Comparison of ENCODE assay signal across 19 cellular contexts in genomic region chr5:167721926-167722440, GRCh38.
DNase-seq lines count a peak whose midpoint lies in the region; ATAC-seq, FAIRE-seq and TF ChIP-seq lines count a peak whose summit lies in the region.
"Had no signal": no experiment of that assay in that cellular context is flagged by ENCODE, and none has a peak within 500 bp of the region (broad histone marks: within the 10 kb centered on the region; RNA-seq: fewer than 3 reads in every experiment).

No MANE protein-coding gene starts in this region.

- H3K79me2 ChIP-seq in keratinocyte (ENCODE audit: control insufficient read depth, insufficient read depth, low read length): no peaks in the 10 kb centered on the region
- H3K79me2 ChIP-seq in MM.1S (ENCODE audit: low read length): no peaks in the 10 kb centered on the region

- H3K4me2 ChIP-seq in keratinocyte (ENCODE audit: control insufficient read depth, extremely low read depth, insufficient read depth, low read depth, low read length) (no peak overlapping the region), MM.1S (ENCODE audit: low read depth, low read length) (no peak overlapping the region)
- H3K4me2 ChIP-seq: GM23338 had no signal

- TF ChIP-seq CTCF in keratinocyte (optimal IDR thresholded peaks at IDR 0.05 in 1 of 3, IDR thresholded peaks at IDR 0.05 in 1 of 3, conservative IDR thresholded peaks at IDR 0.05 in 1 of 3; ENCODE audit: extremely low read depth in 1 of 3, insufficient read depth in 2 of 3, low read length in 3 of 3) (no peak), MM.1S (IDR thresholded peaks at IDR 0.05; ENCODE audit: low read length) (no peak)

- no peaks in the 10 kb centered on the region for H3K9me1 ChIP-seq in keratinocyte (ENCODE audit: control insufficient read depth, extremely low read depth, insufficient read depth, low read length)

- dilution Hi-C loops in keratinocyte (cut with MboI; ENCODE audit: extremely low pct_ligation_motif_present, low sequenced_read_pairs): no loop called here

- no peaks in the 10 kb centered on the region for H4K20me1 ChIP-seq in keratinocyte (ENCODE audit: control insufficient read depth, extremely low read depth, insufficient read depth, low read length)
- H4K20me1 ChIP-seq in MM.1S (ENCODE audit: insufficient read depth, low read length): no peaks in the 10 kb centered on the region

- H2AFZ ChIP-seq in keratinocyte (ENCODE audit: control insufficient read depth, low read length) (peak overlapping the region; percentile 65), MM.1S (ENCODE audit: low read length) (no peak overlapping the region)
- H2AFZ ChIP-seq: GM23338 had no signal

- H3K27ac ChIP-seq in keratinocyte (ENCODE audit: control insufficient read depth, insufficient read depth, low read length) (no peak overlapping the region), MM.1S (ENCODE audit: low read length) (no peak overlapping the region)
- H3K27ac ChIP-seq: 22Rv1 had no signal

- no peak for ATAC-seq in GM19463 (IDR thresholded peaks at IDR 0.05; ENCODE audit: unreplicated experiment)
- ATAC-seq: CD8-positive, alpha-beta T cell; GM23338 had no signal

- peak; percentile 13 for FAIRE-seq in keratinocyte (lab: Jason Lieb, UNC)
- peak; percentile 62 for FAIRE-seq in urothelium cell line (lab: Jason Lieb, UNC)
- FAIRE-seq: D721Med, GM12891, GM19239 had no signal

- H3K9me3 ChIP-seq in keratinocyte (ENCODE audit: control insufficient read depth, low read depth, low read length) (no peaks in the 10 kb centered on the region), MM.1S (replicated peaks; ENCODE audit: insufficient read depth, low read length) (no peaks in the 10 kb centered on the region)

- DNase-seq in NCI-H2227 (lab: John Stamatoyannopoulos, UW; ENCODE audit: unreplicated experiment): peak; percentile 7
- DNase-seq in NCI-H2227 treated with DMSO at 0.1 percent for 48 hours (lab: John Stamatoyannopoulos, UW): no peak
- peak; percentile 28 for DNase-seq in RPMI7951 (ENCODE audit: low read depth)
- no peak for DNase-seq in keratinocyte (ENCODE audit: low read depth, low spot score)
- DNase-seq in urothelium cell line (ENCODE audit: low spot score): no peak
- no peak for DNase-seq in MM.1S
- no peak for DNase-seq in NCI-H524 treated with DMSO at 0.1 percent for 48 hours (lab: John Stamatoyannopoulos, UW)
- DNase-seq: CD8-positive, alpha-beta T cell; COR-L47; DMS153; DMS79 treated with DMSO at 0.1 percent for 48 hours; EL; H9 had no signal

- H3K27me3 ChIP-seq in keratinocyte (ENCODE audit: control insufficient read depth, extremely low read depth, insufficient read depth, low read length) (no peaks in the 10 kb centered on the region), MM.1S (replicated peaks; ENCODE audit: insufficient read depth, low read length) (no peaks in the 10 kb centered on the region)

- H3K9ac ChIP-seq in keratinocyte (ENCODE audit: control insufficient read depth, extremely low read depth, insufficient read depth, low read length) (no peak overlapping the region), MM.1S (ENCODE audit: low read length) (no peak overlapping the region)

- no peak overlapping the region for H3K4me3 ChIP-seq in keratinocyte (ENCODE audit: control insufficient read depth in 2 of 3, extremely low read depth in 1 of 3, insufficient read depth in 2 of 3, low read depth in 1 of 3, low read length in 3 of 3)
- H3K4me3 ChIP-seq in MM.1S (ENCODE audit: low read length): no peak overlapping the region
- H3K4me3 ChIP-seq: GM23338 had no signal

- H3K4me1 ChIP-seq in keratinocyte (ENCODE audit: control insufficient read depth, extremely low read depth, insufficient read depth, low read length) (peaks cover 18% of the 10 kb centered on the region), MM.1S (ENCODE audit: low read length) (peaks cover 25% of the 10 kb centered on the region)

- no peaks in the 10 kb centered on the region for H3K36me3 ChIP-seq in keratinocyte (ENCODE audit: control insufficient read depth in 2 of 2, extremely low read depth in 1 of 2, insufficient read depth in 2 of 2, low read length in 2 of 2)
- H3K36me3 ChIP-seq in MM.1S (replicated peaks; ENCODE audit: insufficient read depth, low read length): no peaks in the 10 kb centered on the region

- H3F3A ChIP-seq in MM.1S (ENCODE audit: insufficient read depth, low read length): peaks cover 10% of the 10 kb centered on the region

- no peaks in the 10 kb centered on the region for H3K9me2 ChIP-seq in MM.1S (replicated peaks; ENCODE audit: insufficient read depth, low read length)

Comparison
In these comparisons a context has a peak if more than half of its experiments do, and no peak if none do; other contexts are left out.
1. DNase-seq: peak in NCI-H2227 (single experiment) and RPMI7951 (single experiment); none in NCI-H2227 treated with DMSO at 0.1 percent for 48 hours (single experiment), keratinocyte (single experiment), urothelium cell line (single experiment), MM.1S (single experiment) and NCI-H524 treated with DMSO at 0.1 percent for 48 hours (single experiment).